Comparison of ENCODE assay signal across 10 cellular contexts in the genomic region with DNA sequence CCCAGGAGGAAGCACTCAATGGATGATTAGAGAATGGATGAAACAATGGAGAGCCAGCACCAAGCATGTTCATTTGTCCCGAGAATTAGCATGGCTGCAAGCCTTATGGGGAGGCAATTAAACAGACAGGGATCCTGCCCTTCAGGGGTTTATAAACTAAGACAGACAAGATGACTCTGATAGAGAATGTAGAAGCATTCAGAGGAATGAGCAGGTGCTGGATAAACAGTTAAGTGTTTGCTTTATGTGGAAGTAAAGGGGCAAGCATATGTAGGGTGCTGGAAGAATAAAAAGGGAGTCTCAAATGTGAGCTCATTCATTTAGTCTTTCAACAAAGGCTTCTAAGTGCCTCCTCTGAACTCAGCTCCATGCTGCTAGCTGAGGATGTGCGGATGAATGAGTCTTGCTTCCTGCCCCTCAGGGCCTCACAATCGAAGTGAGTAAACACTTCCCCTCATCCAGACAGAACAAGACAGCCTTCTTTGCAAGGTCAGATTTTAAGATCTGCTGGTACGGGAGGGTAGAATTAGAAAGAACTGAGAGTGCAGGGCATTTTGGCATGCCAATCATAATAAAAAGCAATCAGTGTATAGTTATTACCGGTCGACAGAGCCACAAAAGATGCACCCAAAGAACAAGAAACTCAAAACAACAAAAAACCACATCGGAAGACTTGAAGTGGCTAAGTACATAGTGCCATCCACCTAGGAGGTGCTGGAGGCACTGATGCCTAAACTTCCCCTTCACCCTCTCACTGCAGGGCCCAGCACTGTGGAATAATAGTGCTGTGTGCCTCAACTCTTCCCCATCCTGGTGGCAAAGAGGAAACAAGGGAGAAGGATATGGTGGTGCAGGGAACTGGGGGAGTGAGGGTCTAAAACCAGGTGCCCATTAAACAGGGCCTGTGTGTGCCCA.
DNase-seq lines count a peak whose midpoint lies in the region; ATAC-seq and TF ChIP-seq lines count a peak whose summit lies in the region.
"Had no signal": no experiment of that assay in that cellular context is flagged by ENCODE, and none has a peak within 500 bp of the region (broad histone marks: within the 10 kb centered on the region; RNA-seq: fewer than 3 reads in every experiment).

No MANE protein-coding gene starts in this region.

- H3K9me3 ChIP-seq in tibial artery, result no peaks in the 10 kb centered on the region

- DNase-seq in GM10248 (ENCODE audit: extremely low spot score), result peak; percentile 37
- peak; percentile 41 for DNase-seq in epithelial cell of esophagus (ENCODE audit: low read depth)
- DNase-seq in tibial artery, result no peak
- DNase-seq in ACHN, result no peak
- no peak for DNase-seq in glutamatergic neuron
- no peak for DNase-seq in CD1c-positive myeloid dendritic cell (ENCODE audit: extremely low spot score)
- DNase-seq: activated T-cell treated with anti-CD3 and anti-CD28 coated beads, Interleukin-2, amount 50 U/mL, for 72 hours; NCI-H1105 had no signal

- TF ChIP-seq CTCF in GM10248 (IDR thresholded peaks at IDR 0.05; ENCODE audit: control extremely low read depth, extremely low read depth, low read depth, missing control alignments), result no peak
- TF ChIP-seq CTCF in epithelial cell of esophagus (IDR thresholded peaks at IDR 0.05; ENCODE audit: insufficient read depth, low read depth, low read length, missing control alignments), result no peak
- no peak for TF ChIP-seq CTCF in tibial artery (IDR thresholded peaks at IDR 0.05)
- TF ChIP-seq CTCF in glutamatergic neuron (IDR thresholded peaks at IDR 0.05; ENCODE audit: partially characterized antibody, unreplicated experiment), result no peak

- H3K27ac ChIP-seq in tibial artery, result no peak overlapping the region

- H3K27me3 Mint-ChIP-seq in glutamatergic neuron (ENCODE audit: unreplicated experiment), result peaks cover 5% of the 10 kb centered on the region

- peaks cover 7% of the 10 kb centered on the region for H3K4me1 Mint-ChIP-seq in glutamatergic neuron (ENCODE audit: low read depth, unreplicated experiment)

- intact Hi-C loops in tibial artery (cut with DNase I; ENCODE audit: low total_unique reads), result no loop called here

- H3K4me3 Mint-ChIP-seq in glutamatergic neuron (ENCODE audit: unreplicated experiment), result no peak overlapping the region
- H3K4me3 Mint-ChIP-seq: activated T-cell treated with anti-CD3 and anti-CD28 coated beads, Interleukin-2, amount 50 U/mL, for 72 hours had no signal

- H3K36me3 ChIP-seq in tibial artery, result no peaks in the 10 kb centered on the region

- CTCF ChIA-PET in GM10248 (lab: Yijun Ruan, JAX), result interaction anchor here (1.3 to 2.0 kb wide), 2 partner anchors 13 to 48 kb away, joined by 3 to 4 read pairs; no protein-coding TSS in a partner anchor

- no peaks in the 10 kb centered on the region for H3K4me1 ChIP-seq in tibial artery

- ATAC-seq in GM21360 (IDR thresholded peaks at IDR 0.05; ENCODE audit: unreplicated experiment), result peak; percentile 68
- peak; percentile 87 for ATAC-seq in HG03565 (IDR thresholded peaks at IDR 0.05; ENCODE audit: unreplicated experiment)
- ATAC-seq: activated T-cell treated with anti-CD3 and anti-CD28 coated beads, Interleukin-2, amount 50 U/mL, for 72 hours had no signal

- in situ Hi-C loops in ACHN (cut with HindIII; ENCODE audit: low pct_ligation_motif_present, low pct_unique_long_range_greater_than_20kb, low sequenced_read_pairs), result no loop called here

- H3K4me3 ChIP-seq in epithelial cell of esophagus (ENCODE audit: low read length) (no peak overlapping the region), tibial artery (no peak overlapping the region)

- H3K27ac Mint-ChIP-seq in glutamatergic neuron (ENCODE audit: unreplicated experiment), result no peak overlapping the region
- H3K27ac Mint-ChIP-seq: activated T-cell treated with anti-CD3 and anti-CD28 coated beads, Interleukin-2, amount 50 U/mL, for 72 hours had no signal

- no peaks in the 10 kb centered on the region for H3K36me3 Mint-ChIP-seq in glutamatergic neuron (ENCODE audit: unreplicated experiment)

- peaks cover 1% of the 10 kb centered on the region for H3K9me3 Mint-ChIP-seq in glutamatergic neuron (ENCODE audit: unreplicated experiment)
- H3K9me3 Mint-ChIP-seq: activated T-cell treated with anti-CD3 and anti-CD28 coated beads, Interleukin-2, amount 50 U/mL, for 72 hours had no signal

- POLR2A ChIA-PET in GM10248 (lab: Yijun Ruan, JAX), result no interaction called here

- no peaks in the 10 kb centered on the region for H3K27me3 ChIP-seq in tibial artery

Comparison
In these comparisons a context has a peak if more than half of its experiments do, and no peak if none do; other contexts are left out.
1. DNase-seq: peak in GM10248 (single experiment) and epithelial cell of esophagus (single experiment); none in tibial artery (0 of 2), ACHN (single experiment), glutamatergic neuron (single experiment) and CD1c-positive myeloid dendritic cell (single experiment).